15 cellular contexts compared by ENCODE assay signal in genomic region chr11:34601085-34601444, GRCh38. TPM values are rescaled to one million over a fixed set of nuclear protein-coding genes. Genes with fewer than 3 reads are reported as not detected.
A peak's percentile ranks its signal among the peaks of the same experiment; 100 is the strongest.
DNase-seq lines count a peak whose midpoint lies in the region; ATAC-seq and TF ChIP-seq lines count a peak whose summit lies in the region.
"Had no signal": no experiment of that assay in that cellular context is flagged by ENCODE, and none has a peak within 500 bp of the region (broad histone marks: within the 10 kb centered on the region; RNA-seq: fewer than 3 reads in every experiment).

No MANE protein-coding gene starts in this region.

- H3K4me3 ChIP-seq in Loucy (ENCODE audit: low read length, poor library complexity, severe bottlenecking) (no peak overlapping the region), colonic mucosa (no peak overlapping the region), left lung (no peak overlapping the region)

- peak overlapping the region; percentile 92 for H3K27ac ChIP-seq in colonic mucosa
- peak overlapping the region; percentile 66 to 72 for H3K27ac ChIP-seq in left lung

- H3K4me1 ChIP-seq in Loucy (ENCODE audit: insufficient read depth, low read length, poor library complexity, severe bottlenecking) (peaks cover 27% of the 10 kb centered on the region), colonic mucosa (peaks cover 4% of the 10 kb centered on the region), left lung (peaks cover 13 to 17% of the 10 kb centered on the region in 2 donors)

- no peaks in the 10 kb centered on the region for H4K20me1 ChIP-seq in Loucy (ENCODE audit: insufficient read depth, low read length, poor library complexity, severe bottlenecking)

- no peaks in the 10 kb centered on the region for H3K79me2 ChIP-seq in Loucy (ENCODE audit: insufficient read depth, low read length)

- peak; percentile 63 for ATAC-seq in left lung
- ATAC-seq in sciatic nerve = peak; percentile 38
- no peak for ATAC-seq in HG02678 (IDR thresholded peaks at IDR 0.05; ENCODE audit: unreplicated experiment)
- ATAC-seq: activated CD8-positive, alpha-beta T cell treated with anti-CD3 and anti-CD28 coated beads for 36 hours; stimulated activated naive CD8-positive, alpha-beta T cell treated with anti-CD3 and anti-CD28 coated beads, Interleukin-15, amount 100 ng/mL, for 72 hours had no signal

- no peak overlapping the region for H2AFZ ChIP-seq in Loucy (ENCODE audit: low read length)

- no peak overlapping the region for H3K4me2 ChIP-seq in Loucy (ENCODE audit: low read depth, low read length, poor library complexity, severe bottlenecking)

- no peaks in the 10 kb centered on the region for H3K9me2 ChIP-seq in Loucy (replicated peaks; ENCODE audit: low read depth, low read length)

- H3K9me3 ChIP-seq in Loucy (ENCODE audit: insufficient read depth, low read depth, low read length) = no peaks in the 10 kb centered on the region
- no peaks in the 10 kb centered on the region for H3K9me3 ChIP-seq in colonic mucosa
- no peaks in the 10 kb centered on the region for H3K9me3 ChIP-seq in left lung

- TF ChIP-seq CTCF in Loucy (conservative IDR thresholded peaks at IDR 0.05; ENCODE audit: low read length) (no peak), colonic mucosa (IDR thresholded peaks at IDR 0.05) (no peak), left lung (IDR thresholded peaks at IDR 0.05) (no peak)

- intact Hi-C loops in colonic mucosa (cut with DNase I) = no loop called here
- intact Hi-C loops in left lung (cut with DNase I) = no loop called here
- intact Hi-C loops in sciatic nerve (cut with DNase I) = no loop called here

- no peaks in the 10 kb centered on the region for H3K27me3 ChIP-seq in Loucy (ENCODE audit: insufficient read depth, low read length, poor library complexity, severe bottlenecking)
- H3K27me3 ChIP-seq in colonic mucosa = no peaks in the 10 kb centered on the region
- no peaks in the 10 kb centered on the region for H3K27me3 ChIP-seq in left lung

- DNase-seq in colonic mucosa = no peak
- DNase-seq in left lung = no peak
- no peak for DNase-seq in sciatic nerve (ENCODE audit: low spot score)
- no peak for DNase-seq in cerebellar cortex (ENCODE audit: low spot score)
- no peak for DNase-seq in retina
- no peak for DNase-seq in DMS153 treated with DMSO at 0.1 percent for 48 hours (lab: John Stamatoyannopoulos, UW; ENCODE audit: unreplicated experiment)
- DNase-seq: activated CD8-positive, alpha-beta T cell treated with anti-CD3 and anti-CD28 coated beads for 36 hours; activated gamma-delta T cell treated with Interleukin-2 at 50 U/mL for 16 hours; CD4-positive, CD25-positive, alpha-beta regulatory T cell; GF-D8; NCI-H1417; NCI-H510A treated with DMSO at 0.1 percent for 48 hours; stimulated activated naive CD8-positive, alpha-beta T cell treated with anti-CD3 and anti-CD28 coated beads, Interleukin-15, amount 100 ng/mL, for 72 hours had no signal

- no peaks in the 10 kb centered on the region for H3F3A ChIP-seq in Loucy (ENCODE audit: low read depth)

- no peaks in the 10 kb centered on the region for H3K36me3 ChIP-seq in Loucy (ENCODE audit: insufficient read depth, low read length)
- H3K36me3 ChIP-seq in colonic mucosa = no peaks in the 10 kb centered on the region
- H3K36me3 ChIP-seq in left lung = no peaks in the 10 kb centered on the region

- H3K9ac ChIP-seq in Loucy (ENCODE audit: low read depth, low read length, poor library complexity, severe bottlenecking) = peak overlapping the region; percentile 32
- peak overlapping the region; percentile 54 to 89 for H3K9ac ChIP-seq in colonic mucosa (ENCODE audit: low read depth in 2 of 2, low read length in 2 of 2)

RNA-seq across cellular contexts. Expression of gene EHF, which starts 19.8 kb away (rescaled TPM):
- 100 to 1,000 TPM; 289 to 316 TPM for total RNA-seq in colonic mucosa
- 10 to 100 TPM; 41.1 to 53.1 TPM for total RNA-seq in left lung
- 0.18 TPM for total RNA-seq in sciatic nerve
- total RNA-seq: activated CD8-positive, alpha-beta T cell treated with anti-CD3 and anti-CD28 coated beads for 36 hours; CD4-positive, CD25-positive, alpha-beta regulatory T cell had no signal

Comparison
In these comparisons a context has a peak if more than half of its experiments do, and no peak if none do; other contexts are left out.
1. RNA of gene EHF, which starts 19.8 kb away (total RNA-seq): 289 to 316 TPM in colonic mucosa and 41.1 to 53.1 TPM in left lung; 0.18 TPM in sciatic nerve (single experiment); every median in the first group is over 10 times any median in the second.